ENCODE assay signal across 8 cellular contexts in genomic region chr9:98998441-98999151, GRCh38. TPM values are rescaled to one million over a fixed set of nuclear protein-coding genes. Genes with fewer than 3 reads are reported as not detected.
DNase-seq lines count a peak whose midpoint lies in the region; ATAC-seq and TF ChIP-seq lines count a peak whose summit lies in the region.

No MANE protein-coding gene starts in this region.

- H3K9me2 ChIP-seq in OCI-LY7 (ENCODE audit: insufficient read depth, low read length), result no peaks in the 10 kb centered on the region

- no peaks in the 10 kb centered on the region for H3K9me3 Mint-ChIP-seq in activated T-helper 17 cell treated with anti-CD3 and anti-CD28 coated beads, Interleukin-2, amount 50 U/mL, for 72 hours

- H2BK5ac ChIP-seq in neuronal stem cell (ENCODE audit: low read length), result no peak overlapping the region

- ATAC-seq in DND-41 (ENCODE audit: insufficient read depth, low read depth), result peak; percentile 60
- peak; percentile 71 for ATAC-seq in activated T-helper 17 cell treated with anti-CD3 and anti-CD28 coated beads, Interleukin-2, amount 50 U/mL, for 72 hours (replicated peaks)
- ATAC-seq in foreskin keratinocyte, result peak; percentile 84
- no peak for ATAC-seq in HG03565 (IDR thresholded peaks at IDR 0.05; ENCODE audit: unreplicated experiment)

- H3K9me3 ChIP-seq in DND-41 (ENCODE audit: insufficient read depth, low read length, severe bottlenecking), result no peaks in the 10 kb centered on the region
- H3K9me3 ChIP-seq in HEK293 (ENCODE audit: control insufficient read depth, insufficient read depth, low read depth, low read length), result no peaks in the 10 kb centered on the region
- H3K9me3 ChIP-seq in OCI-LY7 (ENCODE audit: low read length), result no peaks in the 10 kb centered on the region
- no peaks in the 10 kb centered on the region for H3K9me3 ChIP-seq in neuronal stem cell (replicated peaks in 1 of 2; ENCODE audit: control insufficient read depth in 2 of 2, insufficient read depth in 1 of 2, low read depth in 1 of 2, low read length in 2 of 2)
- H3K9me3 ChIP-seq in testis, result no peaks in the 10 kb centered on the region

- H4K8ac ChIP-seq in neuronal stem cell (ENCODE audit: low read depth, low read length), result no peak overlapping the region

- H3K27ac ChIP-seq in DND-41 (ENCODE audit: low read length) (no peak overlapping the region), HEK293 (ENCODE audit: extremely low read depth, low read depth, low read length) (no peak overlapping the region), OCI-LY7 (ENCODE audit: low read depth, low read length, poor library complexity, severe bottlenecking) (no peak overlapping the region), foreskin keratinocyte (no peak overlapping the region), neuronal stem cell (replicated peaks; ENCODE audit: low read length) (no peak overlapping the region), testis (peak overlapping the region in 1 of 2 donors; percentile 0)

- no peak overlapping the region for H3K4ac ChIP-seq in neuronal stem cell (ENCODE audit: low read length)

- peaks cover 10% of the 10 kb centered on the region for H3K4me1 Mint-ChIP-seq in activated T-helper 17 cell treated with anti-CD3 and anti-CD28 coated beads, Interleukin-2, amount 50 U/mL, for 72 hours

- CTCF ChIA-PET in HEK293 (lab: Yijun Ruan, JAX) (interaction anchor here (0.6 to 8.8 kb wide), 44 partner anchors 10 to 1323 kb away, joined by 3 to 105 read pairs (median 5); no protein-coding TSS in a partner anchor), OCI-LY7 (lab: Charles Lee; ENCODE audit: unreplicated experiment) (interaction anchor here (1.4 kb wide), 1 partner anchor 143 kb away, joined by 4 read pairs; no protein-coding TSS in a partner anchor)

- H3K27me3 Mint-ChIP-seq in activated T-helper 17 cell treated with anti-CD3 and anti-CD28 coated beads, Interleukin-2, amount 50 U/mL, for 72 hours, result peaks cover 12% of the 10 kb centered on the region

- WGBS in neuronal stem cell (ENCODE audit: extremely low coverage in 2 of 2, insufficient read length in 2 of 2, insufficient replicate concordance in 1 of 2), 2 donors, result no CpG with 5 or more reads among the region's 19 CpGs
- WGBS in testis, 2 donors, result 33 to 34% methylated on average over 15 to 19 of the region's 19 CpGs

- H3K4me3 Mint-ChIP-seq in activated T-helper 17 cell treated with anti-CD3 and anti-CD28 coated beads, Interleukin-2, amount 50 U/mL, for 72 hours, result no peak overlapping the region

- H2BK120ac ChIP-seq in neuronal stem cell (ENCODE audit: low read depth, low read length), result no peak overlapping the region

- H3K36me3 Mint-ChIP-seq in activated T-helper 17 cell treated with anti-CD3 and anti-CD28 coated beads, Interleukin-2, amount 50 U/mL, for 72 hours (ENCODE audit: low read depth), result no peaks in the 10 kb centered on the region

- H3K4me1 ChIP-seq in DND-41 (ENCODE audit: insufficient read depth, low read length) (no peaks in the 10 kb centered on the region), HEK293 (ENCODE audit: control insufficient read depth, insufficient read depth, low read length) (no peaks in the 10 kb centered on the region), OCI-LY7 (ENCODE audit: insufficient read depth, low read length, poor library complexity, severe bottlenecking) (peaks cover 4% of the 10 kb centered on the region), foreskin keratinocyte (no peaks in the 10 kb centered on the region), neuronal stem cell (ENCODE audit: control insufficient read depth in 2 of 2, insufficient read depth in 1 of 2, low read depth in 1 of 2, low read length in 2 of 2) (peaks cover 3 to 18% of the 10 kb centered on the region in 2 donors), testis (peaks cover 20% of the 10 kb centered on the region)

- no peak overlapping the region for H4K91ac ChIP-seq in neuronal stem cell (ENCODE audit: low read depth, low read length, poor library complexity)

- TF ChIP-seq POLR2A in testis (IDR thresholded peaks at IDR 0.05), result no peak

- H3K36me3 ChIP-seq in DND-41 (ENCODE audit: insufficient read depth, low read length) (no peaks in the 10 kb centered on the region), HEK293 (ENCODE audit: control insufficient read depth in 2 of 2, insufficient read depth in 1 of 2, low read length in 2 of 2) (no peaks in the 10 kb centered on the region), OCI-LY7 (ENCODE audit: insufficient read depth, low read length) (no peaks in the 10 kb centered on the region), neuronal stem cell (replicated peaks in 1 of 2; ENCODE audit: control insufficient read depth in 2 of 2, insufficient read depth in 2 of 2, low read length in 2 of 2) (no peaks in the 10 kb centered on the region), testis (ENCODE audit: low read depth, missing control alignments) (no peaks in the 10 kb centered on the region)

- no peak overlapping the region for H3K4me2 ChIP-seq in DND-41 (ENCODE audit: insufficient read depth, low read length)
- no peak overlapping the region for H3K4me2 ChIP-seq in OCI-LY7 (ENCODE audit: low read length)
- H3K4me2 ChIP-seq in neuronal stem cell (ENCODE audit: insufficient read depth, low read length, poor library complexity, severe bottlenecking), result no peak overlapping the region

- peak overlapping the region; percentile 53 for H2AK5ac ChIP-seq in neuronal stem cell (ENCODE audit: low read depth, low read length)

- H3K79me2 ChIP-seq in DND-41 (ENCODE audit: insufficient read depth, low read length), result no peaks in the 10 kb centered on the region
- no peaks in the 10 kb centered on the region for H3K79me2 ChIP-seq in OCI-LY7 (ENCODE audit: insufficient read depth, low read depth, low read length)

- no peak overlapping the region for H3K14ac ChIP-seq in neuronal stem cell (ENCODE audit: low read length)

- peak overlapping the region; percentile 85 for H3K18ac ChIP-seq in neuronal stem cell (ENCODE audit: low read length)

- DNase-seq in DND-41 (peak; percentile 41), OCI-LY7 (ENCODE audit: low spot score) (peak; percentile 56), foreskin keratinocyte (peak in 1 of 2 donors; percentile 17), neuronal stem cell (ENCODE audit: low spot score) (peak; percentile 62), testis (peak; percentile 89)

- H3K27me3 ChIP-seq in DND-41 (ENCODE audit: insufficient read depth, low read length, poor library complexity) (peaks cover 4% of the 10 kb centered on the region), foreskin keratinocyte (peaks cover 47% of the 10 kb centered on the region), neuronal stem cell (ENCODE audit: control insufficient read depth in 3 of 3, insufficient read depth in 3 of 3, low read depth in 1 of 3, low read length in 3 of 3) (peaks cover 0 to 12% (median 0%) of the 10 kb centered on the region in 3 experiments), testis (no peaks in the 10 kb centered on the region)

- TF ChIP-seq CTCF in DND-41 (IDR thresholded peaks at IDR 0.05; ENCODE audit: borderline replicate concordance, extremely low read depth, low read length, poor library complexity, severe bottlenecking), result peak; percentile 75
- TF ChIP-seq CTCF in HEK293 (tag by site-specific recombination; IDR thresholded peaks at IDR 0.05), result peak; percentile 61
- TF ChIP-seq CTCF in OCI-LY7 (conservative IDR thresholded peaks at IDR 0.05; ENCODE audit: low read length), result peak; percentile 85
- TF ChIP-seq CTCF in foreskin keratinocyte (conservative IDR thresholded peaks at IDR 0.05), result peak; percentile 75
- peak; percentile 83 to 89 (median 89) for TF ChIP-seq CTCF in testis (IDR thresholded peaks at IDR 0.05)

- H3K27ac Mint-ChIP-seq in activated T-helper 17 cell treated with anti-CD3 and anti-CD28 coated beads, Interleukin-2, amount 50 U/mL, for 72 hours, result no peak overlapping the region

- no peak overlapping the region for H2AFZ ChIP-seq in DND-41 (ENCODE audit: low read depth, low read length)
- no peak overlapping the region for H2AFZ ChIP-seq in OCI-LY7 (ENCODE audit: low read length)
- H2AFZ ChIP-seq in neuronal stem cell (ENCODE audit: low read length), result peak overlapping the region; percentile 88

- no peak overlapping the region for H3K23ac ChIP-seq in neuronal stem cell (ENCODE audit: low read depth, low read length, poor library complexity)

- no peak overlapping the region for H3K9ac ChIP-seq in DND-41 (ENCODE audit: low read depth, low read length)
- H3K9ac ChIP-seq in neuronal stem cell (ENCODE audit: low read depth, low read length, poor library complexity), result no peak overlapping the region

- H2BK15ac ChIP-seq in neuronal stem cell (ENCODE audit: low read length), result peak overlapping the region; percentile 89

- H4K20me1 ChIP-seq in DND-41 (ENCODE audit: insufficient read depth, low read length) (no peaks in the 10 kb centered on the region), OCI-LY7 (ENCODE audit: insufficient read depth, low read length) (no peaks in the 10 kb centered on the region)

- no peak overlapping the region for H3K4me3 ChIP-seq in DND-41 (ENCODE audit: low read depth in 1 of 2, low read length in 2 of 2)
- no peak overlapping the region for H3K4me3 ChIP-seq in HEK293 (ENCODE audit: low read depth, low read length)
- H3K4me3 ChIP-seq in OCI-LY7 (ENCODE audit: low read depth, low read length, poor library complexity, severe bottlenecking), result no peak overlapping the region
- peak overlapping the region in 1 of 2 donors; percentile 10 for H3K4me3 ChIP-seq in neuronal stem cell (ENCODE audit: low read length in 2 of 2)
- H3K4me3 ChIP-seq in testis, result no peak overlapping the region

- H3K79me1 ChIP-seq in neuronal stem cell (ENCODE audit: low read depth, low read length), result no peaks in the 10 kb centered on the region

- POLR2A ChIA-PET in HEK293 (lab: Yijun Ruan, JAX), result no interaction called here
- POLR2A ChIA-PET in OCI-LY7 (lab: Charles Lee), result no interaction called here

- intact Hi-C loops in OCI-LY7 (cut with micrococcal nuclease; ENCODE audit: unreplicated experiment), result loop anchor here (1.0 to 5.0 kb wide), 2 partner anchors 131 to 150 kb away; no protein-coding TSS in a partner anchor
- intact Hi-C loops in testis (cut with DNase I; ENCODE audit: low total_unique reads), result no loop called here

- peak overlapping the region; percentile 86 for H2BK12ac ChIP-seq in neuronal stem cell (ENCODE audit: low read length)

- no TSS peak for BruUV-seq in OCI-LY7 (replicated peaks; lab: Mats Ljungman, UMichigan)

RNA-seq across cellular contexts. Expression of gene COL15A1, which starts 54.9 kb away (rescaled TPM):
- not detected in 2 replicates for total RNA-seq in OCI-LY7 (2014; rRNA removed; shearing (Covaris generic))
- total RNA-seq in OCI-LY7 (2022) (not detected in 2 replicates), foreskin keratinocyte (not detected in 2 replicates), testis (10 to 100 TPM; 37.2 to 55.5 TPM)
- total RNA-seq in activated T-helper 17 cell treated with anti-CD3 and anti-CD28 coated beads, Interleukin-2, amount 50 U/mL, for 72 hours, result under 1 TPM; 0.11 to 0.82 TPM
- polyA plus RNA-seq in foreskin keratinocyte (0.01 TPM in 1 of 2 replicates, not detected in the other), testis (ENCODE audit: insufficient read depth, low read depth, low replicate concordance) (49.4 TPM)
- polyA plus RNA-seq in neuronal stem cell (2013, experiment 1 of 2), result 0.59 TPM
- polyA plus RNA-seq in neuronal stem cell (2013, experiment 2 of 2), result 0.62 TPM

Comparison
In these comparisons a context has a peak if more than half of its experiments do, and no peak if none do; other contexts are left out.
1. RNA of gene COL15A1, which starts 54.9 kb away (total RNA-seq): 37.2 to 55.5 TPM in testis; 0.11 to 0.82 TPM in activated T-helper 17 cell treated with anti-CD3 and anti-CD28 coated beads, Interleukin-2, amount 50 U/mL, for 72 hours, not detected in OCI-LY7 and not detected in foreskin keratinocyte; every median in the first group is over 10 times any median in the second.
2. Peak in every context shown above with its lines, with median percentiles within 50 percentile points of each other: CTCF ChIP-seq.